2 cellular contexts compared by ENCODE assay signal in genomic region chr3:170584585-170585007, GRCh38.
TF ChIP-seq lines count a peak whose summit lies in the region.

No MANE protein-coding gene starts in this region.

TF ChIP-seq in HCT116, 20 proteins besides CTCF, POLR2A, EP300 and RAD21 (continued from another document):
- TF ChIP-seq, protein P1, sequence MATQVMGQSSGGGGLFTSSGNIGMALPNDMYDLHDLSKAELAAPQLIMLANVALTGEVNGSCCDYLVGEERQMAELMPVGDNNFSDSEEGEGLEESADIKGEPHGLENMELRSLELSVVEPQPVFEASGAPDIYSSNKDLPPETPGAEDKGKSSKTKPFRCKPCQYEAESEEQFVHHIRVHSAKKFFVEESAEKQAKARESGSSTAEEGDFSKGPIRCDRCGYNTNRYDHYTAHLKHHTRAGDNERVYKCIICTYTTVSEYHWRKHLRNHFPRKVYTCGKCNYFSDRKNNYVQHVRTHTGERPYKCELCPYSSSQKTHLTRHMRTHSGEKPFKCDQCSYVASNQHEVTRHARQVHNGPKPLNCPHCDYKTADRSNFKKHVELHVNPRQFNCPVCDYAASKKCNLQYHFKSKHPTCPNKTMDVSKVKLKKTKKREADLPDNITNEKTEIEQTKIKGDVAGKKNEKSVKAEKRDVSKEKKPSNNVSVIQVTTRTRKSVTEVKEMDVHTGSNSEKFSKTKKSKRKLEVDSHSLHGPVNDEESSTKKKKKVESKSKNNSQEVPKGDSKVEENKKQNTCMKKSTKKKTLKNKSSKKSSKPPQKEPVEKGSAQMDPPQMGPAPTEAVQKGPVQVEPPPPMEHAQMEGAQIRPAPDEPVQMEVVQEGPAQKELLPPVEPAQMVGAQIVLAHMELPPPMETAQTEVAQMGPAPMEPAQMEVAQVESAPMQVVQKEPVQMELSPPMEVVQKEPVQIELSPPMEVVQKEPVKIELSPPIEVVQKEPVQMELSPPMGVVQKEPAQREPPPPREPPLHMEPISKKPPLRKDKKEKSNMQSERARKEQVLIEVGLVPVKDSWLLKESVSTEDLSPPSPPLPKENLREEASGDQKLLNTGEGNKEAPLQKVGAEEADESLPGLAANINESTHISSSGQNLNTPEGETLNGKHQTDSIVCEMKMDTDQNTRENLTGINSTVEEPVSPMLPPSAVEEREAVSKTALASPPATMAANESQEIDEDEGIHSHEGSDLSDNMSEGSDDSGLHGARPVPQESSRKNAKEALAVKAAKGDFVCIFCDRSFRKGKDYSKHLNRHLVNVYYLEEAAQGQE (IDR thresholded peaks at IDR 0.05; ENCODE audit: low read depth): peak; percentile 93
- TF ChIP-seq ELF1 (IDR thresholded peaks at IDR 0.05; ENCODE audit: borderline replicate concordance, low read depth) (no peak), JUND (IDR thresholded peaks at IDR 0.05) (no peak)
TF ChIP-seq in HCT116: peak in this region for 1.

TF ChIP-seq in SK-N-SH, 30 proteins besides CTCF, POLR2A, EP300 and RAD21 (continued from another document):
- no peak for TF ChIP-seq FOXJ3 (CRISPR knock-in tag; IDR thresholded peaks at IDR 0.05)
- no peak for TF ChIP-seq USF2 (IDR thresholded peaks at IDR 0.05; ENCODE audit: borderline replicate concordance, low read depth, low read length)
